In genomic region chr2:10302479-10303173, GRCh38 we compare ENCODE assay signal across 8 cellular contexts. TPM values are rescaled to one million over a fixed set of nuclear protein-coding genes. Genes with fewer than 3 reads are reported as not detected.
DNase-seq lines count a peak whose midpoint lies in the region; ATAC-seq and TF ChIP-seq lines count a peak whose summit lies in the region.

Gene HPCAL1 (plus strand): TSS chr2:10302904. CDS start chr2:10419758, 116,854 bp downstream.

- H3K27me3 ChIP-seq in left lung: peaks cover 0 to 5% of the 10 kb centered on the region in 2 donors

- POLR2A ChIA-PET in activated CD4-positive, alpha-beta T cell treated with anti-CD3 and anti-CD28 coated beads, Interleukin-2, amount 10 ng/mL, durations not matched to agents 7 days and 5 days (lab: Charles Lee): no interaction called here

- peaks cover 73% of the 10 kb centered on the region for H3K4me1 Mint-ChIP-seq in activated CD4-positive, alpha-beta T cell treated with anti-CD3 and anti-CD28 coated beads, Interleukin-2, amount 10 ng/mL, durations not matched to agents 7 days and 5 days
- H3K4me1 Mint-ChIP-seq in dendritic cell treated with granulocyte-macrophage colony-stimulating factor and Interleukin-4, amounts not matched to agents 40 ng/mL and 50 ng/mL, for 4 days (ENCODE audit: low read depth): peaks cover 71% of the 10 kb centered on the region

- peak within 1 kb of the TSS; percentile 97 for H3K4me3 Mint-ChIP-seq in activated CD4-positive, alpha-beta T cell treated with anti-CD3 and anti-CD28 coated beads, Interleukin-2, amount 10 ng/mL, durations not matched to agents 7 days and 5 days
- H3K4me3 Mint-ChIP-seq in dendritic cell treated with granulocyte-macrophage colony-stimulating factor and Interleukin-4, amounts not matched to agents 40 ng/mL and 50 ng/mL, for 4 days: peak within 1 kb of the TSS; percentile 98

- CTCF ChIA-PET in activated CD4-positive, alpha-beta T cell treated with anti-CD3 and anti-CD28 coated beads, Interleukin-2, amount 10 ng/mL, durations not matched to agents 7 days and 5 days (lab: Charles Lee): interaction anchor here (0.9 to 5.7 kb wide), 13 partner anchors 8 to 178 kb away, joined by 3 to 31 read pairs (median 4); no protein-coding TSS in a partner anchor

- H3K36me3 Mint-ChIP-seq in activated CD4-positive, alpha-beta T cell treated with anti-CD3 and anti-CD28 coated beads, Interleukin-2, amount 10 ng/mL, durations not matched to agents 7 days and 5 days (ENCODE audit: low read depth): peaks cover 6% of the 10 kb centered on the region
- peaks cover 17% of the 10 kb centered on the region for H3K36me3 Mint-ChIP-seq in dendritic cell treated with granulocyte-macrophage colony-stimulating factor and Interleukin-4, amounts not matched to agents 40 ng/mL and 50 ng/mL, for 4 days (ENCODE audit: low read depth)

- H3K27ac ChIP-seq in left lung: peak within 1 kb of the TSS; percentile 75 to 93

- H3K9me3 ChIP-seq in left lung: no peaks in the 10 kb centered on the region

- intact Hi-C loops in dendritic cell treated with granulocyte-macrophage colony-stimulating factor and Interleukin-4, amounts not matched to agents 40 ng/mL and 50 ng/mL, for 4 days (cut with micrococcal nuclease): loop anchor here (1.0 to 10.0 kb wide), 2 partner anchors 24 to 102 kb away; no protein-coding TSS in a partner anchor
- intact Hi-C loops in left lung (cut with DNase I): loop anchor here in 1 of 2 donors (10.0 kb wide), 1 partner anchor 102 kb away; no protein-coding TSS in a partner anchor

- peak within 1 kb of the TSS; percentile 82 to 89 for H3K4me3 ChIP-seq in left lung

- DNase-seq in AG20443 (ENCODE audit: low spot score): peak; percentile 96
- DNase-seq in NCI-H510A (lab: John Stamatoyannopoulos, UW): peak; percentile 72
- DNase-seq in activated CD4-positive, alpha-beta T cell treated with anti-CD3 and anti-CD28 coated beads, Interleukin-2, amount 10 ng/mL, durations not matched to agents 7 days and 5 days: peak; percentile 81
- DNase-seq in left lung: peak; percentile 93 to 98
- DNase-seq in stimulated activated CD4-positive, alpha-beta T cell treated with anti-CD3 and anti-CD28 coated beads, Interleukin-4, amount 100 ng/mL, for 1 hour: peak; percentile 79

- no peaks in the 10 kb centered on the region for H3K27me3 Mint-ChIP-seq in activated CD4-positive, alpha-beta T cell treated with anti-CD3 and anti-CD28 coated beads, Interleukin-2, amount 10 ng/mL, durations not matched to agents 7 days and 5 days
- H3K27me3 Mint-ChIP-seq in dendritic cell treated with granulocyte-macrophage colony-stimulating factor and Interleukin-4, amounts not matched to agents 40 ng/mL and 50 ng/mL, for 4 days: no peaks in the 10 kb centered on the region

- peak within 1 kb of the TSS; percentile 92 for H3K27ac Mint-ChIP-seq in activated CD4-positive, alpha-beta T cell treated with anti-CD3 and anti-CD28 coated beads, Interleukin-2, amount 10 ng/mL, durations not matched to agents 7 days and 5 days
- H3K27ac Mint-ChIP-seq in dendritic cell treated with granulocyte-macrophage colony-stimulating factor and Interleukin-4, amounts not matched to agents 40 ng/mL and 50 ng/mL, for 4 days: peak within 1 kb of the TSS; percentile 92

- H3K9me3 Mint-ChIP-seq in activated CD4-positive, alpha-beta T cell treated with anti-CD3 and anti-CD28 coated beads, Interleukin-2, amount 10 ng/mL, durations not matched to agents 7 days and 5 days: no peaks in the 10 kb centered on the region
- no peaks in the 10 kb centered on the region for H3K9me3 Mint-ChIP-seq in dendritic cell treated with granulocyte-macrophage colony-stimulating factor and Interleukin-4, amounts not matched to agents 40 ng/mL and 50 ng/mL, for 4 days

- peak; percentile 60 to 75 for TF ChIP-seq CTCF in left lung (IDR thresholded peaks at IDR 0.05)

- no peaks in the 10 kb centered on the region for H3K36me3 ChIP-seq in left lung

- peaks cover 30 to 83% of the 10 kb centered on the region in 2 donors for H3K4me1 ChIP-seq in left lung

- peak; percentile 82 for ATAC-seq in GM18907 (IDR thresholded peaks at IDR 0.05; ENCODE audit: unreplicated experiment)
- peak; percentile 71 for ATAC-seq in HG03139 (IDR thresholded peaks at IDR 0.05; ENCODE audit: unreplicated experiment)
- peak; percentile 88 for ATAC-seq in left lung

RNA-seq across cellular contexts. Expression of gene HPCAL1, which starts in this region (rescaled TPM):
- 10 to 100 TPM; 61.6 to 63.6 TPM for total RNA-seq in activated CD4-positive, alpha-beta T cell treated with anti-CD3 and anti-CD28 coated beads, Interleukin-2, amount 10 ng/mL, durations not matched to agents 7 days and 5 days
- 100 to 1,000 TPM; 107 to 108 TPM for total RNA-seq in left lung

Comparison
In these comparisons a context has a peak if more than half of its experiments do, and no peak if none do; other contexts are left out.
1. Peak in every context shown above with its lines: DNase-seq, ATAC-seq, H3K4me3 ChIP-seq and H3K27ac ChIP-seq.